16 cellular contexts compared by ENCODE assay signal in genomic region chr1:243819438-243819839, GRCh38.
"Had no signal": no experiment of that assay in that cellular context is flagged by ENCODE, and none has a peak within 500 bp of the region (broad histone marks: within the 10 kb centered on the region; RNA-seq: fewer than 3 reads in every experiment).

No MANE protein-coding gene starts in this region.

- H3K27ac Mint-ChIP-seq: activated naive CD4-positive, alpha-beta T cell treated with anti-CD3 and anti-CD28 coated beads, Interleukin-2, amount 50 U/mL, for 72 hours; brain; stimulated activated effector memory CD8-positive, alpha-beta T cell treated with anti-CD3 and anti-CD28 coated beads, Interleukin-12 subunit alpha, Interleukin-12 subunit beta, amount 100 ng/mL, for 72 hours; T-helper 1 cell treated with Interleukin-12 subunit alpha and Interleukin-12 subunit beta and Interleukin-4 antibody, amounts not matched to agents 30 μg/mL and 1 μg/mL, for 36 hours; type B pancreatic cell had no signal

- H3K4me3 Mint-ChIP-seq: brain; stimulated activated effector memory CD8-positive, alpha-beta T cell treated with anti-CD3 and anti-CD28 coated beads, Interleukin-12 subunit alpha, Interleukin-12 subunit beta, amount 100 ng/mL, for 72 hours; T-helper 1 cell treated with Interleukin-12 subunit alpha and Interleukin-12 subunit beta and Interleukin-4 antibody, amounts not matched to agents 30 μg/mL and 1 μg/mL, for 36 hours; type B pancreatic cell had no signal

- DNase-seq: activated CD4-positive, CD25-positive, alpha-beta regulatory T cell; activated effector memory CD4-positive, alpha-beta T cell treated with Interleukin-2 at 50 U/mL for 16 hours; amniotic stem cell; cerebellar nuclear complex; dorsolateral prefrontal cortex; esophagus squamous epithelium; foreskin keratinocyte; kidney glomerular epithelial cell had no signal

- H3K9me3 ChIP-seq: neutrophil had no signal

- H3K36me3 ChIP-seq: heart left ventricle, neutrophil had no signal

- H3K4me1 Mint-ChIP-seq: brain had no signal

- H3K27me3 Mint-ChIP-seq: brain, type B pancreatic cell had no signal

- H3K27me3 ChIP-seq: dorsolateral prefrontal cortex, esophagus squamous epithelium, heart left ventricle, neutrophil had no signal

- H3K4me2 ChIP-seq: smooth muscle cell had no signal

- H3K27ac ChIP-seq: dorsolateral prefrontal cortex, esophagus squamous epithelium, foreskin keratinocyte, heart left ventricle, neutrophil had no signal

- H3K4me3 ChIP-seq: dorsolateral prefrontal cortex, esophagus squamous epithelium, heart left ventricle, smooth muscle cell had no signal

- H3K4me1 ChIP-seq: esophagus squamous epithelium, foreskin keratinocyte, heart left ventricle had no signal

- ATAC-seq: activated naive CD4-positive, alpha-beta T cell treated with anti-CD3 and anti-CD28 coated beads, Interleukin-2, amount 50 U/mL, for 72 hours; foreskin keratinocyte; stimulated activated effector memory CD8-positive, alpha-beta T cell treated with anti-CD3 and anti-CD28 coated beads, Interleukin-12 subunit alpha, Interleukin-12 subunit beta, amount 100 ng/mL, for 72 hours had no signal
